In the genomic region with DNA sequence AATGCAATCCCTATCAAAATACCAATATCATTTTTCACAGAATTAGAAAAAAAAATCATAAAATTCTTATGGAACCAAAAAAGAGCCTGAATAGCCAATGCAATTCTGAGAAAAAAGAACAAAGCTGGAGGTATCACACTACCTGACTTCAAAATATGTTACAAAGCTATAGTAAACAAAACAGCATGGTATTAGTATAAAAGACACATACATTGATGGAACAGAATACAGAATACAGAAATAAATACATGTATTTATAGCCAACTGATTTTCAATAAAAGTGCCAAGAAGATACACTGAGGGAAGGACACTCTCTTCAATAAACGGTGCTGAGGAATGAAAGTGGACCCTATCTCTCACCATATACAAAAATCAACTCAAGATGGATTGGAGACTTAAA, we compare ENCODE assay signal across 30 cellular contexts.
"Had no signal": no experiment of that assay in that cellular context is flagged by ENCODE, and none has a peak within 500 bp of the region (broad histone marks: within the 10 kb centered on the region; RNA-seq: fewer than 3 reads in every experiment).

No MANE protein-coding gene starts in this region.

- H3K4me1 ChIP-seq: neural progenitor cell, parathyroid adenoma, psoas muscle, tibial artery, vagina had no signal

- H3K4me3 Mint-ChIP-seq: natural killer cell; nephron; neural progenitor cell; stimulated activated memory B cell treated with anti-CD40 and anti-IgM and Interleukin-4, amounts not matched to agents 10 μg/mL and 1 μg/mL and 100 μg/mL, for 72 hours; stimulated activated naive CD8-positive, alpha-beta T cell treated with anti-CD3 and anti-CD28 coated beads, Interleukin-15, amount 100 ng/mL, for 72 hours; type B pancreatic cell had no signal

- FAIRE-seq: urothelium cell line had no signal

- H2AFZ ChIP-seq: neural progenitor cell, parathyroid adenoma had no signal

- H3K27ac ChIP-seq: neural progenitor cell, ovary, parathyroid adenoma, psoas muscle, skin epidermis, spleen, suprapubic skin, testis, tibial artery, transverse colon, vagina had no signal

- H3K27ac Mint-ChIP-seq: natural killer cell; nephron; neural progenitor cell; stimulated activated memory B cell treated with anti-CD40 and anti-IgM and Interleukin-4, amounts not matched to agents 10 μg/mL and 1 μg/mL and 100 μg/mL, for 72 hours; stimulated activated naive CD8-positive, alpha-beta T cell treated with anti-CD3 and anti-CD28 coated beads, Interleukin-15, amount 100 ng/mL, for 72 hours; type B pancreatic cell had no signal

- H3K79me2 ChIP-seq: parathyroid adenoma had no signal

- H3K9me3 ChIP-seq: ovary, suprapubic skin, testis, tibial artery, vagina had no signal

- H3K9ac ChIP-seq: neural progenitor cell, parathyroid adenoma had no signal

- H3K4me3 ChIP-seq: neural progenitor cell, ovary, psoas muscle, skin epidermis, smooth muscle cell, spleen, suprapubic skin, testis, tibial artery, transverse colon, vagina had no signal

- H3K27me3 Mint-ChIP-seq: type B pancreatic cell had no signal

- ATAC-seq: natural killer cell; psoas muscle; right cardiac atrium; sciatic nerve; stimulated activated memory B cell treated with anti-CD40 and anti-IgM and Interleukin-4, amounts not matched to agents 10 μg/mL and 1 μg/mL and 100 μg/mL, for 72 hours; stimulated activated naive CD8-positive, alpha-beta T cell treated with anti-CD3 and anti-CD28 coated beads, Interleukin-15, amount 100 ng/mL, for 72 hours; stimulated activated naive CD8-positive, alpha-beta T cell treated with anti-CD3 and anti-CD28 coated beads, Interleukin-15, Interleukin-2, amounts not matched to agents 100 U/mL and 50 U/mL, for 24 hours had no signal

- H3K27me3 ChIP-seq: neural progenitor cell, ovary, suprapubic skin, testis, tibial artery, transverse colon, vagina had no signal

- DNase-seq: natural killer cell; occipital lobe; ovary; posterior cingulate gyrus; psoas muscle; right cardiac atrium; spleen; stimulated activated CD4-positive, alpha-beta T cell treated with anti-CD3 and anti-CD28 coated beads, Interleukin-12 subunit alpha, Interleukin-12 subunit beta, amount 100 ng/mL, for 4 hours; stimulated activated CD4-positive, alpha-beta T cell treated with anti-CD3 and anti-CD28 coated beads, Interleukin-1b, Interleukin-23, amount 100 ng/mL, for 48 hours; stimulated activated CD4-positive, alpha-beta T cell treated with anti-CD3 and anti-CD28 coated beads, Interleukin-4, amount 100 ng/mL, for 1 hour; stimulated activated CD4-positive, alpha-beta T cell treated with anti-CD3 and anti-CD28 coated beads, Interleukin-4, amount 100 ng/mL, for 4 hours; stimulated activated CD8-positive, alpha-beta memory T cell treated with anti-CD3 and anti-CD28 coated beads, Interleukin-4, amount 100 ng/mL, for 48 hours; stimulated activated naive CD4-positive, alpha-beta T cell; stimulated activated naive CD8-positive, alpha-beta T cell treated with anti-CD3 and anti-CD28 coated beads, Interleukin-15, amount 100 ng/mL, for 72 hours; stimulated activated naive CD8-positive, alpha-beta T cell treated with anti-CD3 and anti-CD28 coated beads, Interleukin-15, Interleukin-2, amounts not matched to agents 100 U/mL and 50 U/mL, for 24 hours; substantia nigra; testis; tibial artery; transverse colon had no signal

- H3K4me2 ChIP-seq: neural progenitor cell, smooth muscle cell had no signal

- H3K36me3 Mint-ChIP-seq: stimulated activated memory B cell treated with anti-CD40 and anti-IgM and Interleukin-4, amounts not matched to agents 10 μg/mL and 1 μg/mL and 100 μg/mL, for 72 hours had no signal

- H3K4me1 Mint-ChIP-seq: natural killer cell; stimulated activated memory B cell treated with anti-CD40 and anti-IgM and Interleukin-4, amounts not matched to agents 10 μg/mL and 1 μg/mL and 100 μg/mL, for 72 hours; stimulated activated naive CD8-positive, alpha-beta T cell treated with anti-CD3 and anti-CD28 coated beads, Interleukin-15, amount 100 ng/mL, for 72 hours had no signal

- H3K36me3 ChIP-seq: neural progenitor cell, ovary, spleen, suprapubic skin, tibial artery, transverse colon, vagina had no signal
